ENCODE assay signal across 8 cellular contexts in the genomic region with DNA sequence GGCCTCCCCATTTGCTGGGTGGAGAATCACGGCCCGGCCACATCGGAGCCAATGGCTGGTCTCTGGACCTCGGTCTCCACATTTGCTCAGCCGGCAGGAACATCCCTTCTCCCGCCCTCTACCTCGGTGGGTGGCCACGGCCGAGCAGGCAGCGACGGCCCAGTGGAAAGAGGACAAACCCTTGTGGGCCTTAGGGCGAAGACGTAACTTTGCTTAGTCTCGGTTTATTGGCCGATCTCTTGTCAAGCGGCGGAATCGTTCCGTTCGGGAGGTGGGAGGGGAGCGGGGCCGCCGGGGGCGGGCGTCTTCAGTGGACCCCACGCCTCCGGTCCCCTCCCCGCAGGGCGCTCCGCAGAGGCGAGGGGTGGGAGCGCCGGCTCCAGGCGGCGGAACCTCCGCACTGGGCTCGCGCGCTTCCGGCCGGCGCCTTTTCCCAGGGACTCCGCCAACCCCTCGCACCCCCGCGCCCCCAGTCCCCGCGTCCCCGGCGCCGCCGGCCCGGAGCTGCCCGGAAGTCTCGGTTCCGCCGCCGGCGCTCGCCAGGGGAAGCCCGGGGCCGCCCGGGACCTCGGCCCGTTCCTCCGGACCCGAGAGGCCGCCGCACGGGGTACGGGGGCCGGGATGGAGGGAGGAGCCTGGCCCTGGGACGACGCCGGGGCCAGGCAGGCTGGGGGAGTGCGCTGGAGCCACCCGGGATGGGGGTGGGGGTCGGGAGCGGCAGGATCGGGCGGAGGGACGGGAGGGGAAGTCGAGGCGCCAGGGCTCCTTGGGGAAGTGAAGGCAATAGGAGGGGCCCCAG. TPM values are rescaled to one million over a fixed set of nuclear protein-coding genes. Genes with fewer than 3 reads are reported as not detected.
DNase-seq lines count a peak whose midpoint lies in the region; ATAC-seq and TF ChIP-seq lines count a peak whose summit lies in the region.

Gene ZNF580 (plus strand): TSS at position 426 of the 799 bp plus-strand sequence. CDS start 1,507 bp downstream, outside the sequence.

- H3K27ac ChIP-seq in SU-DHL-6 (ENCODE audit: low read depth, low read length) (peak within 1 kb of the TSS; percentile 90), angular gyrus (ENCODE audit: low read depth, low read length) (peak within 1 kb of the TSS; percentile 77), heart right ventricle (peak within 1 kb of the TSS; percentile 87 to 95 (median 90)), parathyroid adenoma (peak within 1 kb of the TSS; percentile 99)

- intact Hi-C loops in heart right ventricle (cut with DNase I), result no loop called here

- ATAC-seq in heart right ventricle (peak; percentile 60 to 80 (median 73)), HG02938 (IDR thresholded peaks at IDR 0.05; ENCODE audit: unreplicated experiment) (no peak)

- H3K36me3 ChIP-seq in SU-DHL-6 (ENCODE audit: low read length) (no peaks in the 10 kb centered on the region; the same call in 1 of the 2 replicates), heart right ventricle (peaks cover 0 to 21% (median 8%) of the 10 kb centered on the region in 9 donors), parathyroid adenoma (ENCODE audit: control insufficient read depth, insufficient read depth, low read length) (no peaks in the 10 kb centered on the region)

- H4K20me1 ChIP-seq in SU-DHL-6 (ENCODE audit: low read depth, low read length), result no peaks in the 10 kb centered on the region

- peaks cover 42% of the 10 kb centered on the region for H3F3A ChIP-seq in SU-DHL-6 (ENCODE audit: insufficient read depth)

- H3K9me3 ChIP-seq in SU-DHL-6 (ENCODE audit: insufficient read depth, low read length), result no peaks in the 10 kb centered on the region
- H3K9me3 ChIP-seq in heart right ventricle, result no peaks in the 10 kb centered on the region
- H3K9me3 ChIP-seq in parathyroid adenoma (ENCODE audit: control insufficient read depth, low read length), result no peaks in the 10 kb centered on the region

- H2AFZ ChIP-seq in SU-DHL-6 (ENCODE audit: low read depth, low read length, severe bottlenecking), result peak within 1 kb of the TSS; percentile 8
- H2AFZ ChIP-seq in parathyroid adenoma, result peak within 1 kb of the TSS; percentile 88

- H3K4me1 ChIP-seq in heart right ventricle (peaks cover 19 to 87% (median 63%) of the 10 kb centered on the region in 9 donors), parathyroid adenoma (peaks cover 42% of the 10 kb centered on the region)

- H3K9ac ChIP-seq in SU-DHL-6 (ENCODE audit: low read length) (peak within 1 kb of the TSS; percentile 98), parathyroid adenoma (peak within 1 kb of the TSS; percentile 63)

- TF ChIP-seq CTCF in SU-DHL-6 (IDR thresholded peaks at IDR 0.05; ENCODE audit: insufficient read depth, low read length, poor library complexity, severe bottlenecking) (no peak), heart right ventricle (IDR thresholded peaks at IDR 0.05) (no peak), parathyroid adenoma (IDR thresholded peaks at IDR 0.05) (no peak)

- DNase-seq in NCI-H2029 (lab: John Stamatoyannopoulos, UW) (peak; percentile 53), NCI-H2029 treated with DMSO at 0.1 percent for 48 hours (lab: John Stamatoyannopoulos, UW) (no peak), HuH-7.5 (ENCODE audit: low spot score) (peak; percentile 77), heart right ventricle (peak; percentile 58 to 75)

- no peaks in the 10 kb centered on the region for H3K9me2 ChIP-seq in SU-DHL-6 (replicated peaks; ENCODE audit: insufficient read depth, low read length)

- WGBS in heart right ventricle, 2 donors, result 1% methylated on average over 55 to 84 of the region's 84 CpGs

- H3K4me3 ChIP-seq in SU-DHL-6 (ENCODE audit: insufficient read depth, low read length, poor library complexity, severe bottlenecking) (peak within 1 kb of the TSS; percentile 99), heart right ventricle (peak within 1 kb of the TSS; percentile 74 to 95 (median 84)), parathyroid adenoma (ENCODE audit: low read depth, low read length) (peak within 1 kb of the TSS; percentile 75)

- H3K79me2 ChIP-seq in SU-DHL-6 (ENCODE audit: insufficient read depth, low read length) (peaks cover 38% of the 10 kb centered on the region), parathyroid adenoma (peaks cover 24% of the 10 kb centered on the region)

- no peaks in the 10 kb centered on the region for H3K27me3 ChIP-seq in SU-DHL-6 (ENCODE audit: low read length)
- no peaks in the 10 kb centered on the region for H3K27me3 ChIP-seq in heart right ventricle
- no peaks in the 10 kb centered on the region for H3K27me3 ChIP-seq in parathyroid adenoma (ENCODE audit: control insufficient read depth, insufficient read depth, low read length)

- H3K4me2 ChIP-seq in SU-DHL-6 (ENCODE audit: low read depth, low read length, poor library complexity, severe bottlenecking) (peak within 1 kb of the TSS; percentile 71), parathyroid adenoma (ENCODE audit: low read length) (peak within 1 kb of the TSS; percentile 79)

RNA-seq across cellular contexts. Expression of gene ZNF580, which starts in this region (rescaled TPM):
- 10 to 100 TPM; 16.6 to 24.9 (median 21.1) TPM for total RNA-seq in heart right ventricle
- 10 to 100 TPM; 16.5 to 29.9 TPM for polyA plus RNA-seq in heart right ventricle
